ENCODE assay signal across 7 cellular contexts in the genomic region with DNA sequence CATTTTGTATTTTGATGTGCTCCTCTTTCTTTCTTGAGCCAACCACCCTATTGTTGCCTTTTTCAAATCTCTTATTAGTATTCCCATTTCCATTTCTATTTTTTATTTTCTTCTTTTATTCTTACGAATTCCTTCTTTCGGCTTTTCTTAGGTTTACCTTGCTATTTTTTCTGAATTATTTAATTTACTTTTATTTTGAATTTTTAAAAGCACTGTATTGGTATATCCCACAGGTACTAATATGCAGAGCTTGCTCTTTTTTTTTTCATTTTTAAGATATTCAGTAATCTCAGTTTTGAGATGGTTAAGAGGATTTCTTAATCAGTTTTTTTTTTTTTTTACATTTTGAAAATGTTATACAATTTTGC. TPM values are rescaled to one million over a fixed set of nuclear protein-coding genes. Genes with fewer than 3 reads are reported as not detected.
DNase-seq lines count a peak whose midpoint lies in the region; ATAC-seq and TF ChIP-seq lines count a peak whose summit lies in the region.

No MANE protein-coding gene starts in this region.

- peaks cover 10% of the 10 kb centered on the region; the same call in 1 of the 2 replicates for H3K36me3 Mint-ChIP-seq in HFFc6 (ENCODE audit: low read depth)
- peaks cover 21% of the 10 kb centered on the region for H3K36me3 Mint-ChIP-seq in activated CD4-positive, alpha-beta memory T cell treated with anti-CD3 and anti-CD28 coated beads, Interleukin-2, amount 10 ng/mL, durations not matched to agents 7 days and 5 days (ENCODE audit: low read depth)

- CTCF ChIA-PET in activated CD4-positive, alpha-beta memory T cell treated with anti-CD3 and anti-CD28 coated beads, Interleukin-2, amount 10 ng/mL, durations not matched to agents 7 days and 5 days (lab: Charles Lee) = interaction anchor here (0.5 kb wide), 1 partner anchor 200 kb away, joined by 3 read pairs; no protein-coding TSS in a partner anchor

- peaks cover 30% of the 10 kb centered on the region for H3K79me2 ChIP-seq in smooth muscle cell (ENCODE audit: low read depth)

- H3K4me3 ChIP-seq in iPS DF 6.9 (ENCODE audit: low read length) = peak overlapping the region; percentile 100; the same call in 1 of the 2 replicates
- H3K4me3 ChIP-seq in smooth muscle cell = peak overlapping the region; percentile 65

- H3K27me3 Mint-ChIP-seq in HFFc6 (ENCODE audit: insufficient read depth) = peaks cover 10% of the 10 kb centered on the region
- peaks cover 9% of the 10 kb centered on the region for H3K27me3 Mint-ChIP-seq in activated CD4-positive, alpha-beta memory T cell treated with anti-CD3 and anti-CD28 coated beads, Interleukin-2, amount 10 ng/mL, durations not matched to agents 7 days and 5 days

- no peak overlapping the region for H3K27ac ChIP-seq in iPS DF 6.9 (ENCODE audit: low read length)
- peak overlapping the region; percentile 65 for H3K27ac ChIP-seq in smooth muscle cell (ENCODE audit: low read depth)

- peak overlapping the region; percentile 90 for H3K4me2 ChIP-seq in smooth muscle cell

- POLR2A ChIA-PET in activated CD4-positive, alpha-beta memory T cell treated with anti-CD3 and anti-CD28 coated beads, Interleukin-2, amount 10 ng/mL, durations not matched to agents 7 days and 5 days (lab: Charles Lee) = interaction anchor here (1.5 kb wide), 1 partner anchor 16 kb away, joined by 4 read pairs; no protein-coding TSS in a partner anchor

- DNase-seq in HFFc6 (no peak), iPS DF 6.9 (ENCODE audit: low read depth, low spot score) (no peak), smooth muscle cell (lab: John Stamatoyannopoulos, UW; ENCODE audit: unreplicated experiment) (no peak), inferior parietal cortex (ENCODE audit: extremely low spot score) (no peak)
- DNase-seq in activated CD4-positive, alpha-beta memory T cell treated with anti-CD3 and anti-CD28 coated beads, Interleukin-2, amount 10 ng/mL, durations not matched to agents 7 days and 5 days = no peak

- no peaks in the 10 kb centered on the region for H3K36me3 ChIP-seq in iPS DF 6.9 (ENCODE audit: control insufficient read depth, insufficient read depth, low read length)
- H3K36me3 ChIP-seq in smooth muscle cell (ENCODE audit: low read depth) = no peaks in the 10 kb centered on the region

- TF ChIP-seq CTCF in HFFc6 (IDR thresholded peaks at IDR 0.05) (no peak), smooth muscle cell (IDR thresholded peaks at IDR 0.05; ENCODE audit: borderline replicate concordance, insufficient read depth, poor library complexity, severe bottlenecking) (no peak)

- H2AFZ ChIP-seq in smooth muscle cell (ENCODE audit: low read depth) = peak overlapping the region; percentile 92

- peaks cover 30% of the 10 kb centered on the region for H3K4me1 Mint-ChIP-seq in HFFc6 (ENCODE audit: low read depth)
- peaks cover 20% of the 10 kb centered on the region for H3K4me1 Mint-ChIP-seq in activated CD4-positive, alpha-beta memory T cell treated with anti-CD3 and anti-CD28 coated beads, Interleukin-2, amount 10 ng/mL, durations not matched to agents 7 days and 5 days

- H3K27ac Mint-ChIP-seq in HFFc6 = peak overlapping the region; percentile 88; the same call in 1 of the 2 replicates
- H3K27ac Mint-ChIP-seq in activated CD4-positive, alpha-beta memory T cell treated with anti-CD3 and anti-CD28 coated beads, Interleukin-2, amount 10 ng/mL, durations not matched to agents 7 days and 5 days = peak overlapping the region; percentile 83

- ATAC-seq in HG03039 (IDR thresholded peaks at IDR 0.05; ENCODE audit: unreplicated experiment) = no peak
- no peak for ATAC-seq in GM18861 (IDR thresholded peaks at IDR 0.05; ENCODE audit: unreplicated experiment)

- H3K4me1 ChIP-seq in iPS DF 6.9 (ENCODE audit: control insufficient read depth, insufficient read depth, low read length) = no peaks in the 10 kb centered on the region
- H3K4me1 ChIP-seq in smooth muscle cell (ENCODE audit: low read depth) = peaks cover 22% of the 10 kb centered on the region

- WGBS in iPS DF 6.9 (ENCODE audit: insufficient coverage, insufficient read length) = 100% methylated on average over 2 of the region's 2 CpGs
- 78% methylated on average over 2 of the region's 2 CpGs for WGBS in smooth muscle cell (ENCODE audit: low lambda C conversion rate)

- peak overlapping the region; percentile 92 for H3K4me3 Mint-ChIP-seq in HFFc6
- H3K4me3 Mint-ChIP-seq in activated CD4-positive, alpha-beta memory T cell treated with anti-CD3 and anti-CD28 coated beads, Interleukin-2, amount 10 ng/mL, durations not matched to agents 7 days and 5 days = peak overlapping the region; percentile 92

- H3K9me3 Mint-ChIP-seq in HFFc6 = peaks cover 22% of the 10 kb centered on the region
- H3K9me3 Mint-ChIP-seq in activated CD4-positive, alpha-beta memory T cell treated with anti-CD3 and anti-CD28 coated beads, Interleukin-2, amount 10 ng/mL, durations not matched to agents 7 days and 5 days = peaks cover 13% of the 10 kb centered on the region

- H3K9me3 ChIP-seq in iPS DF 6.9 (ENCODE audit: control insufficient read depth, insufficient read depth, low read length) (peaks cover 2% of the 10 kb centered on the region; the same call in 1 of the 2 replicates), smooth muscle cell (replicated peaks; ENCODE audit: low read depth) (no peaks in the 10 kb centered on the region)

- no peak overlapping the region for H3K9ac ChIP-seq in smooth muscle cell (ENCODE audit: low read depth)

- H3K27me3 ChIP-seq in iPS DF 6.9 (ENCODE audit: control insufficient read depth, insufficient read depth, low read length) (no peaks in the 10 kb centered on the region), smooth muscle cell (ENCODE audit: low read depth) (no peaks in the 10 kb centered on the region)

- no peaks in the 10 kb centered on the region for H3F3A ChIP-seq in smooth muscle cell (ENCODE audit: low read depth)

- H4K20me1 ChIP-seq in smooth muscle cell (ENCODE audit: low read depth) = peaks cover 23% of the 10 kb centered on the region

RNA-seq across cellular contexts. Expression of gene MCF2L2, which starts 18.4 kb away (rescaled TPM):
- total RNA-seq in HFFc6 (2021; fragmentation: NEBNext Ultra II Directional; extraction: Animal tissue kit (Norgen Biotek cat#: 25700)) = under 1 TPM in 1 of 6 experiments, not detected in 5; 0.14 TPM
- 1 to 10 TPM; 6.6 to 7.0 TPM for total RNA-seq in activated CD4-positive, alpha-beta memory T cell treated with anti-CD3 and anti-CD28 coated beads, Interleukin-2, amount 10 ng/mL, durations not matched to agents 7 days and 5 days
- 0.09 and 0.22 TPM in 2 replicates for total RNA-seq in smooth muscle cell
- polyA plus RNA-seq in smooth muscle cell = 0.44 TPM in 1 of 2 replicates, not detected in the other
